Comparison of ENCODE assay signal across 9 cellular contexts in genomic region chr5:31270396-31270795, GRCh38.
DNase-seq lines count a peak whose midpoint lies in the region; ATAC-seq, FAIRE-seq and TF ChIP-seq lines count a peak whose summit lies in the region.
"Had no signal": no experiment of that assay in that cellular context is flagged by ENCODE, and none has a peak within 500 bp of the region (broad histone marks: within the 10 kb centered on the region; RNA-seq: fewer than 3 reads in every experiment).

No MANE protein-coding gene starts in this region.

- no peak for TF ChIP-seq POLR2A in HepG2 (IDR thresholded peaks at IDR 0.05; ENCODE audit: insufficient read depth in 1 of 2, low read depth in 2 of 2, low read length in 2 of 2)

- no peaks in the 10 kb centered on the region for H3K79me2 ChIP-seq in HepG2 (ENCODE audit: insufficient read depth, low read length)

- POLR2A ChIA-PET in HepG2 (lab: Yijun Ruan, JAX): no interaction called here

- no peak overlapping the region for H3K27ac ChIP-seq in VCaP
- H3K27ac ChIP-seq in HepG2 (ENCODE audit: extremely low read length, insufficient read depth, low read length): no peak overlapping the region

- peak; percentile 32 for DNase-seq in COR-L47 (lab: John Stamatoyannopoulos, UW)
- DNase-seq in HTR-8/SVneo (ENCODE audit: insufficient read length, low spot score): peak; percentile 22
- DNase-seq in HepG2 (ENCODE audit: low spot score): peak; percentile 3
- DNase-seq in stimulated activated CD4-positive, alpha-beta T cell treated with anti-CD3 and anti-CD28 coated beads, Interleukin-2, amount 100 ng/mL, for 24 hours: no peak
- no peak for DNase-seq in NCI-H226
- DNase-seq in mesenteric fat pad (ENCODE audit: low spot score): no peak

- intact Hi-C loops in HepG2 (cut with micrococcal nuclease; ENCODE audit: unreplicated experiment): no loop called here

- H3K27me3 ChIP-seq in HepG2 (ENCODE audit: control insufficient read depth in 1 of 2, insufficient read depth in 2 of 2, low read length in 2 of 2): peaks cover 0 to 6% of the 10 kb centered on the region in 2 experiments; a peak in 1 of 5 replicates

- H4K20me1 ChIP-seq in HepG2 (ENCODE audit: insufficient read depth, low read length): no peaks in the 10 kb centered on the region

- TF ChIP-seq EP300 in HepG2 (IDR thresholded peaks at IDR 0.05; ENCODE audit: low read depth in 2 of 2, low read length in 2 of 2) (no peak), HepG2 (CRISPR knock-in tag; IDR thresholded peaks at IDR 0.05; ENCODE audit: borderline replicate concordance) (no peak)

- no peaks in the 10 kb centered on the region for H3K4me1 ChIP-seq in HepG2 (ENCODE audit: insufficient read depth, low read length)

- no peak overlapping the region for H3K4me2 ChIP-seq in HepG2 (ENCODE audit: low read depth, low read length)

- TF ChIP-seq RAD21 in HepG2 (CRISPR knock-in tag; IDR thresholded peaks at IDR 0.05): no peak

- in situ Hi-C loops in HepG2 (cut with HindIII; ENCODE audit: extremely low pct_ligation_motif_present, low pct_unique_long_range_greater_than_20kb): no loop called here

- H3K4me3 ChIP-seq in HepG2 (replicated peaks in 1 of 3; ENCODE audit: insufficient read depth in 1 of 3, low read depth in 2 of 3, low read length in 3 of 3): no peak overlapping the region

- no peak for FAIRE-seq in HTR-8/SVneo (lab: Jason Lieb, UNC)
- FAIRE-seq in HepG2 (lab: Jason Lieb, UNC): no peak

- CTCF ChIA-PET in HepG2 (lab: Yijun Ruan, JAX; ENCODE audit: low intra/inter-chr PET ratio, low total read pairs): interaction anchor here (1.2 kb wide), 1 partner anchor 1230 kb away, joined by 3 read pairs; no protein-coding TSS in a partner anchor

- no peaks in the 10 kb centered on the region for H3K36me3 ChIP-seq in HepG2 (replicated peaks in 1 of 2; ENCODE audit: control insufficient read depth in 1 of 2, insufficient read depth in 2 of 2, low read length in 2 of 2)

- no peak overlapping the region for H3K9ac ChIP-seq in HepG2 (ENCODE audit: insufficient read depth, low read depth, low read length)

- ATAC-seq in HepG2 (no peak), HG03457 (IDR thresholded peaks at IDR 0.05; ENCODE audit: unreplicated experiment) (no peak)
- ATAC-seq: activated CD4-positive, CD25-positive, alpha-beta regulatory T cell treated with anti-CD3 and anti-CD28 coated beads, Interleukin-2, amount 50 U/mL, for 24 hours had no signal

- TF ChIP-seq CTCF in VCaP (conservative IDR thresholded peaks at IDR 0.05) (peak; percentile 36; the same call in 1 of the 2 replicates), HepG2 (CRISPR knock-in tag; IDR thresholded peaks at IDR 0.05) (peak; percentile 30; the same call in 1 of the 2 replicates)

- BruUV-seq in HepG2 (replicated peaks; lab: Mats Ljungman, UMichigan): no TSS peak

- WGBS in HepG2 (ENCODE audit: low lambda C conversion rate): 29% methylated on average over 5 of the region's 5 CpGs

- no peaks in the 10 kb centered on the region for H3K9me3 ChIP-seq in HepG2 (ENCODE audit: low read length)

- no peak overlapping the region for H2AFZ ChIP-seq in HepG2 (ENCODE audit: low read length)

TF ChIP-seq in HepG2, 621 proteins besides CTCF, POLR2A, EP300 and RAD21:
- no peak for TF ChIP-seq SMARCC2 (IDR thresholded peaks at IDR 0.05)
- no peak for TF ChIP-seq ISL2 (CRISPR knock-in tag; IDR thresholded peaks at IDR 0.05)
- TF ChIP-seq THAP8 (CRISPR knock-in tag; IDR thresholded peaks at IDR 0.05; ENCODE audit: borderline replicate concordance): no peak
- no peak for TF ChIP-seq DPF2 (CRISPR knock-in tag; IDR thresholded peaks at IDR 0.05; ENCODE audit: borderline replicate concordance, low read depth)
- TF ChIP-seq, protein P1, sequence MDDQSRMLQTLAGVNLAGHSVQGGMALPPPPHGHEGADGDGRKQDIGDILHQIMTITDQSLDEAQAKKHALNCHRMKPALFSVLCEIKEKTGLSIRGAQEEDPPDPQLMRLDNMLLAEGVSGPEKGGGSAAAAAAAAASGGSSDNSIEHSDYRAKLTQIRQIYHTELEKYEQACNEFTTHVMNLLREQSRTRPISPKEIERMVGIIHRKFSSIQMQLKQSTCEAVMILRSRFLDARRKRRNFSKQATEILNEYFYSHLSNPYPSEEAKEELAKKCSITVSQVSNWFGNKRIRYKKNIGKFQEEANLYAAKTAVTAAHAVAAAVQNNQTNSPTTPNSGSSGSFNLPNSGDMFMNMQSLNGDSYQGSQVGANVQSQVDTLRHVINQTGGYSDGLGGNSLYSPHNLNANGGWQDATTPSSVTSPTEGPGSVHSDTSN (CRISPR knock-in tag; IDR thresholded peaks at IDR 0.05; ENCODE audit: borderline replicate concordance): no peak
- TF ChIP-seq USF2 (IDR thresholded peaks at IDR 0.05; ENCODE audit: low read depth, low read length): 0 out of 2 replicates have a peak, but pooled peaks have one; percentile 24
- TF ChIP-seq USF2 (CRISPR knock-in tag; IDR thresholded peaks at IDR 0.05; ENCODE audit: borderline replicate concordance): no peak
- TF ChIP-seq ATF5 (CRISPR knock-in tag; IDR thresholded peaks at IDR 0.05; ENCODE audit: low read depth): no peak
- TF ChIP-seq ZNF205 (CRISPR knock-in tag; IDR thresholded peaks at IDR 0.05): no peak
- no peak for TF ChIP-seq ZNF737 (CRISPR knock-in tag; IDR thresholded peaks at IDR 0.05; ENCODE audit: borderline replicate concordance)
- no peak for TF ChIP-seq ZNF660 (CRISPR knock-in tag; IDR thresholded peaks at IDR 0.05; ENCODE audit: borderline replicate concordance, low read depth)
- TF ChIP-seq STAG1 (CRISPR knock-in tag; IDR thresholded peaks at IDR 0.05): peak; percentile 27; the same call in 1 of the 2 replicates

Comparison
In these comparisons a context has a peak if more than half of its experiments do, and no peak if none do; other contexts are left out.
1. DNase-seq: peak in COR-L47 (single experiment), HTR-8/SVneo (single experiment) and HepG2 (single experiment); none in stimulated activated CD4-positive, alpha-beta T cell treated with anti-CD3 and anti-CD28 coated beads, Interleukin-2, amount 100 ng/mL, for 24 hours (0 of 2), NCI-H226 (single experiment) and mesenteric fat pad (single experiment).